31 cellular contexts compared by ENCODE assay signal in genomic region chr15:55758580-55758986, GRCh38. TPM values are rescaled to one million over a fixed set of nuclear protein-coding genes. Genes with fewer than 3 reads are reported as not detected.
DNase-seq lines count a peak whose midpoint lies in the region; ATAC-seq, FAIRE-seq and TF ChIP-seq lines count a peak whose summit lies in the region.
"Had no signal": no experiment of that assay in that cellular context is flagged by ENCODE, and none has a peak within 500 bp of the region (broad histone marks: within the 10 kb centered on the region; RNA-seq: fewer than 3 reads in every experiment).

No MANE protein-coding gene starts in this region.

- FAIRE-seq in endothelial cell of umbilical vein (lab: Jason Lieb, UNC): no peak
- FAIRE-seq: GM18507 had no signal

- H3K9me3 ChIP-seq in HEK293 (ENCODE audit: control insufficient read depth, insufficient read depth, low read depth, low read length) (no peaks in the 10 kb centered on the region), endothelial cell of umbilical vein (replicated peaks; ENCODE audit: control insufficient read depth, insufficient read depth, low read length) (no peaks in the 10 kb centered on the region), neural progenitor cell (ENCODE audit: low read depth) (no peaks in the 10 kb centered on the region)
- H3K9me3 ChIP-seq: Caco-2, right atrium auricular region, upper lobe of right lung had no signal

- H3K27ac ChIP-seq in HEK293 (ENCODE audit: extremely low read depth, low read depth, low read length) (no peak overlapping the region), endothelial cell of umbilical vein (ENCODE audit: insufficient read depth, low read depth, low read length) (no peak overlapping the region), neural progenitor cell (no peak overlapping the region)
- H3K27ac ChIP-seq: HL-60, right atrium auricular region, upper lobe of right lung had no signal

- H3K36me3 ChIP-seq in HEK293 (ENCODE audit: control insufficient read depth in 2 of 2, insufficient read depth in 1 of 2, low read length in 2 of 2) (no peaks in the 10 kb centered on the region), endothelial cell of umbilical vein (ENCODE audit: control insufficient read depth in 2 of 2, extremely low read depth in 1 of 2, insufficient read depth in 2 of 2, low read length in 2 of 2) (no peaks in the 10 kb centered on the region), neural progenitor cell (no peaks in the 10 kb centered on the region)
- H3K36me3 ChIP-seq: right atrium auricular region, upper lobe of right lung had no signal

- peak overlapping the region; percentile 82 for H3K27ac Mint-ChIP-seq in neural progenitor cell
- H3K27ac Mint-ChIP-seq: activated CD4-positive, alpha-beta memory T cell treated with anti-CD3 and anti-CD28 coated beads, Interleukin-2, amount 10 ng/mL, durations not matched to agents 7 days and 5 days; activated naive CD4-positive, alpha-beta T cell treated with anti-CD3 and anti-CD28 coated beads for 36 hours; activated T-helper 1 cell treated with anti-CD3 and anti-CD28 coated beads, Interleukin-12 subunit alpha, Interleukin-12 subunit beta, Interleukin-2, Interleukin-4 antibody, amounts not matched to agents 30 ng/mL and 10 ng/mL and 1 ng/mL, durations not matched to agents 14 hours and 24 hours and 36 hours; endodermal cell had no signal

- no peaks in the 10 kb centered on the region for H3F3A ChIP-seq in neural progenitor cell (ENCODE audit: low read depth)

- no peak for TF ChIP-seq POLR2A in endothelial cell of umbilical vein (IDR thresholded peaks at IDR 0.05; ENCODE audit: low read depth, low read length)

- no peaks in the 10 kb centered on the region for H3K9me3 Mint-ChIP-seq in neural progenitor cell
- H3K9me3 Mint-ChIP-seq: activated CD4-positive, alpha-beta memory T cell treated with anti-CD3 and anti-CD28 coated beads, Interleukin-2, amount 10 ng/mL, durations not matched to agents 7 days and 5 days; activated naive CD4-positive, alpha-beta T cell treated with anti-CD3 and anti-CD28 coated beads for 36 hours; activated T-helper 1 cell treated with anti-CD3 and anti-CD28 coated beads, Interleukin-12 subunit alpha, Interleukin-12 subunit beta, Interleukin-2, Interleukin-4 antibody, amounts not matched to agents 30 ng/mL and 10 ng/mL and 1 ng/mL, durations not matched to agents 14 hours and 24 hours and 36 hours; endodermal cell had no signal

- H3K36me3 Mint-ChIP-seq in neural progenitor cell: peaks cover 3% of the 10 kb centered on the region

- H3K9me1 ChIP-seq in endothelial cell of umbilical vein (replicated peaks; ENCODE audit: control insufficient read depth, extremely low read depth, insufficient read depth, low read length): no peaks in the 10 kb centered on the region

- H3K9ac ChIP-seq in endothelial cell of umbilical vein (replicated peaks; ENCODE audit: extremely low read depth, insufficient read depth, low read length) (no peak overlapping the region), neural progenitor cell (no peak overlapping the region)

- BruUV-seq in endothelial cell of umbilical vein (replicated peaks; lab: Mats Ljungman, UMichigan): no TSS peak

- H3K4me3 ChIP-seq in HEK293 (ENCODE audit: low read depth, low read length) (no peak overlapping the region), endothelial cell of umbilical vein (replicated peaks in 1 of 3; ENCODE audit: insufficient read depth in 1 of 3, low read depth in 1 of 3, low read length in 3 of 3) (no peak overlapping the region), neural progenitor cell (no peak overlapping the region)
- H3K4me3 ChIP-seq: right atrium auricular region, smooth muscle cell, upper lobe of right lung had no signal

- H2AFZ ChIP-seq in endothelial cell of umbilical vein (ENCODE audit: low read depth, low read length): peak overlapping the region; percentile 59
- H2AFZ ChIP-seq in neural progenitor cell (replicated peaks): no peak overlapping the region

- H3K79me2 ChIP-seq in endothelial cell of umbilical vein (ENCODE audit: control insufficient read depth, insufficient read depth, low read length): no peaks in the 10 kb centered on the region
- no peaks in the 10 kb centered on the region for H3K79me2 ChIP-seq in neural progenitor cell (ENCODE audit: low read depth)

- no peak overlapping the region for H3K4me2 ChIP-seq in endothelial cell of umbilical vein (ENCODE audit: insufficient read depth, low read length)
- H3K4me2 ChIP-seq in neural progenitor cell: no peak overlapping the region
- H3K4me2 ChIP-seq: smooth muscle cell had no signal

- peaks cover 2% of the 10 kb centered on the region for H3K27me3 Mint-ChIP-seq in neural progenitor cell (ENCODE audit: insufficient read depth, low read depth)

- ATAC-seq in HG03442 (IDR thresholded peaks at IDR 0.05; ENCODE audit: unreplicated experiment) (no peak), HG03457 (IDR thresholded peaks at IDR 0.05; ENCODE audit: unreplicated experiment) (no peak)
- ATAC-seq: esophagus mucosa, left colon, SK-N-SH treated with all-trans-retinoic acid at 6 μM for 48 hours, upper lobe of right lung had no signal

- no peaks in the 10 kb centered on the region for H3K4me1 ChIP-seq in HEK293 (ENCODE audit: control insufficient read depth, insufficient read depth, low read length)
- H3K4me1 ChIP-seq in endothelial cell of umbilical vein (ENCODE audit: control insufficient read depth, extremely low read depth, insufficient read depth, low read length): no peaks in the 10 kb centered on the region
- H3K4me1 ChIP-seq in neural progenitor cell: peaks cover 6% of the 10 kb centered on the region
- H3K4me1 ChIP-seq: Caco-2, right atrium auricular region, upper lobe of right lung had no signal

- POLR2A ChIA-PET in HEK293 (lab: Yijun Ruan, JAX): no interaction called here
- POLR2A ChIA-PET in endothelial cell of umbilical vein (lab: Charles Lee): no interaction called here

- dilution Hi-C loops in endothelial cell of umbilical vein (cut with MboI; ENCODE audit: extremely low pct_ligation_motif_present, low sequenced_read_pairs): no loop called here

- H3K4me1 Mint-ChIP-seq in neural progenitor cell: peaks cover 11% of the 10 kb centered on the region
- H3K4me1 Mint-ChIP-seq: activated CD4-positive, alpha-beta memory T cell treated with anti-CD3 and anti-CD28 coated beads, Interleukin-2, amount 10 ng/mL, durations not matched to agents 7 days and 5 days had no signal

- H4K20me1 ChIP-seq in endothelial cell of umbilical vein (replicated peaks; ENCODE audit: control insufficient read depth, extremely low read depth, insufficient read depth, low read length) (no peaks in the 10 kb centered on the region), neural progenitor cell (ENCODE audit: low read depth) (no peaks in the 10 kb centered on the region)

- H3K4me3 Mint-ChIP-seq in neural progenitor cell: peak overlapping the region; percentile 41
- H3K4me3 Mint-ChIP-seq: activated CD4-positive, alpha-beta memory T cell treated with anti-CD3 and anti-CD28 coated beads, Interleukin-2, amount 10 ng/mL, durations not matched to agents 7 days and 5 days; activated naive CD4-positive, alpha-beta T cell treated with anti-CD3 and anti-CD28 coated beads for 36 hours; activated T-helper 1 cell treated with anti-CD3 and anti-CD28 coated beads, Interleukin-12 subunit alpha, Interleukin-12 subunit beta, Interleukin-2, Interleukin-4 antibody, amounts not matched to agents 30 ng/mL and 10 ng/mL and 1 ng/mL, durations not matched to agents 14 hours and 24 hours and 36 hours; endodermal cell had no signal

- CTCF ChIA-PET in HEK293 (lab: Yijun Ruan, JAX): no interaction called here
- CTCF ChIA-PET in endothelial cell of umbilical vein (lab: Charles Lee): no interaction called here

- H3K27me3 ChIP-seq in endothelial cell of umbilical vein (ENCODE audit: control insufficient read depth in 2 of 2, insufficient read depth in 2 of 2, low read length in 2 of 2): peaks cover 0 to 2% of the 10 kb centered on the region in 2 experiments
- no peaks in the 10 kb centered on the region for H3K27me3 ChIP-seq in neural progenitor cell
- H3K27me3 ChIP-seq: right atrium auricular region, upper lobe of right lung had no signal

- TF ChIP-seq CTCF in HEK293 (tag by site-specific recombination; IDR thresholded peaks at IDR 0.05) (no peak), endothelial cell of umbilical vein (IDR thresholded peaks at IDR 0.05; ENCODE audit: extremely low read depth in 1 of 2, insufficient read depth in 1 of 2, low read depth in 1 of 2, low read length in 2 of 2) (no peak), neural progenitor cell (IDR thresholded peaks at IDR 0.05) (no peak)

- intact Hi-C loops in endothelial cell of umbilical vein (cut with micrococcal nuclease): no loop called here

- DNase-seq in endothelial cell of umbilical vein (ENCODE audit: low read depth, low spot score) (no peak), neural progenitor cell (ENCODE audit: low spot score) (no peak), NCI-H2029 (lab: John Stamatoyannopoulos, UW) (no peak)
- DNase-seq: activated CD4-positive, alpha-beta memory T cell treated with anti-CD3 and anti-CD28 coated beads, Interleukin-2, amount 10 ng/mL, durations not matched to agents 7 days and 5 days; activated CD8-positive, alpha-beta memory T cell treated with anti-CD3 and anti-CD28 coated beads, Interleukin-2, amount 50 U/mL, for 4 hours; activated naive CD4-positive, alpha-beta T cell treated with anti-CD3 and anti-CD28 coated beads for 36 hours; C1 segment of cervical spinal cord; Caco-2; central memory CD4-positive, alpha-beta T cell; dermis blood vessel endothelial cell; endodermal cell; foreskin melanocyte; left colon; NCI-H1436 treated with DMSO at 0.1 percent for 48 hours; NCI-H2107; NCI-H345; OCI-M1; stimulated activated naive CD4-positive, alpha-beta T cell; upper lobe of right lung had no signal

TF ChIP-seq in HEK293, 187 proteins besides CTCF, POLR2A, EP300 and RAD21 (continues in another document):
- TF ChIP-seq MYNN (tag by site-specific recombination; IDR thresholded peaks at IDR 0.05; ENCODE audit: borderline replicate concordance): no peak

TF ChIP-seq in endothelial cell of umbilical vein, 7 proteins besides CTCF, POLR2A, EP300 and RAD21 (continues in another document):
- TF ChIP-seq FOS (IDR thresholded peaks at IDR 0.05; ENCODE audit: borderline replicate concordance, insufficient read depth, low read length): no peak
- no peak for TF ChIP-seq MYC (IDR thresholded peaks at IDR 0.05; ENCODE audit: low read depth, low read length)
- no peak for TF ChIP-seq POLR2AphosphoS5 (IDR thresholded peaks at IDR 0.05; ENCODE audit: insufficient read depth, low read depth, low read length)

RNA-seq across cellular contexts. Expression of gene PRTG, which starts 15.6 kb away (rescaled TPM):
- 5.1 TPM for polyA plus RNA-seq in PFSK-1 (2012; ENCODE audit: insufficient read length, low read depth)
- total RNA-seq in endothelial cell of umbilical vein (8.2 and 12.4 TPM in 2 replicates), neural progenitor cell (ENCODE audit: low replicate concordance) (508 and 574 TPM in 2 replicates)
- polyA plus RNA-seq in endothelial cell of umbilical vein: 3.0 and 3.4 TPM in 2 replicates
- 2.7 and 3.3 TPM in 2 replicates for polyA plus RNA-seq in endothelial cell of umbilical vein (2011; cell fraction: cytosol; rRNA removed)
- 11.0 and 12.5 TPM in 2 replicates for polyA plus RNA-seq in endothelial cell of umbilical vein (2011; cell fraction: nucleus; rRNA removed)
- 2.0 and 3.5 TPM in 2 replicates for polyA plus RNA-seq in endothelial cell of umbilical vein (2012)
- polyA minus RNA-seq in endothelial cell of umbilical vein: 11.5 and 14.7 TPM in 2 replicates
- 6.9 TPM for polyA minus RNA-seq in endothelial cell of umbilical vein (2011; cell fraction: cytosol; rRNA and poly(A)+ RNA removed)
- polyA minus RNA-seq in endothelial cell of umbilical vein (2011; cell fraction: nucleus; rRNA and poly(A)+ RNA removed): 32.6 and 34.8 TPM in 2 replicates
- total RNA-seq: activated CD4-positive, alpha-beta memory T cell treated with anti-CD3 and anti-CD28 coated beads, Interleukin-2, amount 10 ng/mL, durations not matched to agents 7 days and 5 days; activated naive CD4-positive, alpha-beta T cell treated with anti-CD3 and anti-CD28 coated beads for 36 hours; activated T-helper 1 cell treated with anti-CD3 and anti-CD28 coated beads, Interleukin-12 subunit alpha, Interleukin-12 subunit beta, Interleukin-2, Interleukin-4 antibody, amounts not matched to agents 30 ng/mL and 10 ng/mL and 1 ng/mL, durations not matched to agents 14 hours and 24 hours and 36 hours; T-helper 2 cell treated with Interferon-gamma antibody and Interleukin-4, amounts not matched to agents 100 ng/mL and 5 ng/mL, for 36 hours had no signal

Comparison
In these comparisons a context has a peak if more than half of its experiments do, and no peak if none do; other contexts are left out.
1. RNA of gene PRTG, which starts 15.6 kb away (total RNA-seq): 508 to 574 TPM in neural progenitor cell; 8.2 to 12.4 TPM in endothelial cell of umbilical vein; every median in the first group is over 10 times any median in the second.